ENCODE assay signal across 11 cellular contexts in the genomic region with DNA sequence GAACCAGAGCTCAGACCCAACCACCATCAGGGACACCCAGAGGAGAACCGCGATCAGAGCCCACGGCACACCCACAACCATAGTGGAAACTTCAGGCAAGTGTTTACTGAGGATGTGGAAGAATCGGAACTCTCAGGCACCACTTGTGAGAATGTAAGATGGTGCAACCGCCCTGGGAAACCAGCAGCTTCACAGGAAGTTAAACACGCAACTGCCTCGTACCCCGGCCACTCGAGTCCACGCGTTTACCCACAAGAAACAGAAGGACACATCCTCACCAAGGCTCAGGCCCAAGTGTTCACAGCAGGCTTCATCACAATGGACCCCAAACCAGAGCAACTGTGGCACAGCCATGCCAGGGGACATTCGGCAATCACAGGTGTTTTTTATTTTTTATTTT.
"Had no signal": no experiment of that assay in that cellular context is flagged by ENCODE, and none has a peak within 500 bp of the region (broad histone marks: within the 10 kb centered on the region; RNA-seq: fewer than 3 reads in every experiment).

No MANE protein-coding gene starts in this region.

- H3K9me3 ChIP-seq: gastroesophageal sphincter had no signal

- H3K27me3 ChIP-seq: cardiac muscle cell, gastroesophageal sphincter had no signal

- H3K36me3 Mint-ChIP-seq: natural killer cell had no signal

- H3K9me3 Mint-ChIP-seq: natural killer cell; stimulated activated naive CD8-positive, alpha-beta T cell treated with anti-CD3 and anti-CD28 coated beads, Interleukin-15, amount 100 ng/mL, for 72 hours had no signal

- H3K36me3 ChIP-seq: cardiac muscle cell, gastroesophageal sphincter had no signal

- H3K27ac Mint-ChIP-seq: natural killer cell; stimulated activated naive CD8-positive, alpha-beta T cell treated with anti-CD3 and anti-CD28 coated beads, Interleukin-15, amount 100 ng/mL, for 72 hours had no signal

- H3K4me3 ChIP-seq: cardiac muscle cell, coronary artery, gastroesophageal sphincter had no signal

- DNase-seq: activated effector memory CD4-positive, alpha-beta T cell treated with anti-CD3 and anti-CD28 coated beads, Interleukin-2, amount 50 U/mL, for 16 hours; activated T-cell treated with anti-CD3 and anti-CD28 coated beads, Interleukin-2, amount 50 U/mL, for 1 hour; effector memory CD4-positive, alpha-beta T cell; mammary epithelial cell; natural killer cell; stimulated activated CD4-positive, alpha-beta T cell treated with anti-CD3 and anti-CD28 coated beads, Interleukin-4, amount 100 ng/mL, for 4 hours; stimulated activated naive CD8-positive, alpha-beta T cell treated with anti-CD3 and anti-CD28 coated beads, Interleukin-15, amount 100 ng/mL, for 72 hours; T-helper 2 cell had no signal

- H3K4me3 Mint-ChIP-seq: natural killer cell; stimulated activated naive CD8-positive, alpha-beta T cell treated with anti-CD3 and anti-CD28 coated beads, Interleukin-15, amount 100 ng/mL, for 72 hours had no signal

- ATAC-seq: gastroesophageal sphincter; stimulated activated naive CD8-positive, alpha-beta T cell treated with anti-CD3 and anti-CD28 coated beads, Interleukin-15, amount 100 ng/mL, for 72 hours had no signal

- H3K27ac ChIP-seq: cardiac muscle cell, coronary artery had no signal

- H3K4me1 Mint-ChIP-seq: natural killer cell; stimulated activated naive CD8-positive, alpha-beta T cell treated with anti-CD3 and anti-CD28 coated beads, Interleukin-15, amount 100 ng/mL, for 72 hours had no signal
